In genomic region chr2:240603081-240603835, GRCh38 we compare ENCODE assay signal across 1 cellular context.
TF ChIP-seq lines count a peak whose summit lies in the region.

No MANE protein-coding gene starts in this region.

TF ChIP-seq in HepG2, 621 proteins besides CTCF, POLR2A, EP300 and RAD21:
- no peak for TF ChIP-seq ZNF747 (CRISPR knock-in tag; IDR thresholded peaks at IDR 0.05; ENCODE audit: borderline replicate concordance)
- TF ChIP-seq, protein P1, sequence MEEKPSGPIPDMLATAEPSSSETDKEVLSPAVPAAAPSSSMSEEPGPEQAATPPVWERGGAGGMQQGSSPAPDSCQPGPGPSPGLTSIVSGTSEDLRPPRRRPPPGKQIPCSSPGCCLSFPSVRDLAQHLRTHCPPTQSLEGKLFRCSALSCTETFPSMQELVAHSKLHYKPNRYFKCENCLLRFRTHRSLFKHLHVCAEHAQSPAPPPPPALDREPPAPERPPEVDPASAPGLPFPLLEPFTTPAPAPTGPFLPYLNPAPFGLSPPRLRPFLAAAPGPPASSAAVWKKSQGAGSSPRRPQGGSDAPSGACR (CRISPR knock-in tag; IDR thresholded peaks at IDR 0.05), result no peak
- no peak for TF ChIP-seq SOX6 (IDR thresholded peaks at IDR 0.05)
- TF ChIP-seq SOX6 (CRISPR knock-in tag; IDR thresholded peaks at IDR 0.05), result no peak
- TF ChIP-seq ZNF550 (CRISPR knock-in tag; IDR thresholded peaks at IDR 0.05; ENCODE audit: borderline replicate concordance), result no peak
- TF ChIP-seq HES4 (CRISPR knock-in tag; IDR thresholded peaks at IDR 0.05; ENCODE audit: borderline replicate concordance), result 0 out of 2 replicates have a peak, but pooled peaks have one; percentile 37
- no peak for TF ChIP-seq GTF2F1 (IDR thresholded peaks at IDR 0.05; ENCODE audit: low read length)
- TF ChIP-seq ZNF607 (CRISPR knock-in tag; IDR thresholded peaks at IDR 0.05; ENCODE audit: borderline replicate concordance), result no peak
